In the genomic region with DNA sequence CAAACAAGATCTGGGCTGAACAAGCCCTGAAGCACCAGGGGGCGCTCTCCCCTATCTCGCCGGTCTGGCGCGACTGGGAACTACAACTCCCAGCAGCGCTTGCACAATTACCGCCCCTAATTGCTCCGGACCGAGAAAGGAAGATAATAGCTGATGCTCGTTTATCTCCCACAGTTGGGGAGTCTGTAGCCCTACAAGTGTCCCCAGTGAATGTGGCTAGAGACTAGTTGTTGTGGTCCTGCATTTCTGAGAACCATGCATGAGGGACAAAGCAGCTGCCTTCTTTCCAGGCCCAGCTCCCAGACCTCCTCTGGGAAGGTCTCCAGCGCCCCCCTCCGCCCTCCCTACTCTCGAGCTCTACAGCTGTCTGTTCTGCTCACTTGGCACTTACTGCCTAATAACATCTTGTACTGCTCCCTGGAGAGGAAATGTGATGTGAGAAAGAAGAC, we compare ENCODE assay signal across 1 cellular context.
TF ChIP-seq lines count a peak whose summit lies in the region.

No MANE protein-coding gene starts in this region.

TF ChIP-seq in K562, 482 proteins besides CTCF, POLR2A, EP300 and RAD21 (continued from another document and continues in another):
- no peak for TF ChIP-seq IRF9 (tag; IDR thresholded peaks at IDR 0.05)
- peak in 1 of 2 experiments; percentile 76; a peak in 2 of 4 replicates for TF ChIP-seq RCOR1 (IDR thresholded peaks at IDR 0.05; ENCODE audit: borderline replicate concordance in 1 of 2, low read depth in 2 of 2, low read length in 2 of 2)
- no peak for TF ChIP-seq MCM2 (IDR thresholded peaks at IDR 0.05; ENCODE audit: low read depth)
- no peak for TF ChIP-seq CBX5 (IDR thresholded peaks at IDR 0.05; ENCODE audit: borderline replicate concordance, low read depth)
- no peak for TF ChIP-seq RFX5 (IDR thresholded peaks at IDR 0.05; ENCODE audit: low read depth, low read length)
- no peak for TF ChIP-seq SRSF1 (IDR thresholded peaks at IDR 0.05; ENCODE audit: low read depth, low read length)
- peak; percentile 66; the same call in 1 of the 2 replicates for TF ChIP-seq MTA3 (IDR thresholded peaks at IDR 0.05; ENCODE audit: borderline replicate concordance)
- TF ChIP-seq NR2F6 (CRISPR knock-in tag; IDR thresholded peaks at IDR 0.05), result no peak
- no peak for TF ChIP-seq ELK1 (CRISPR knock-in tag; IDR thresholded peaks at IDR 0.05)
- no peak for TF ChIP-seq POU5F1 (IDR thresholded peaks at IDR 0.05; ENCODE audit: borderline replicate concordance, low read depth, low read length, partially characterized antibody)
- TF ChIP-seq ZNF253 (CRISPR knock-in tag; conservative IDR thresholded peaks at IDR 0.05), result no peak
- no peak for TF ChIP-seq RUNX1 (IDR thresholded peaks at IDR 0.05; ENCODE audit: low read depth)
- TF ChIP-seq SREBF2 (CRISPR knock-in tag; IDR thresholded peaks at IDR 0.05), result no peak
- TF ChIP-seq MTA2 (IDR thresholded peaks at IDR 0.05; ENCODE audit: low read depth), result no peak
- peak; percentile 81 for TF ChIP-seq GABPB1 (CRISPR knock-in tag; IDR thresholded peaks at IDR 0.05)
- TF ChIP-seq, protein P1, sequence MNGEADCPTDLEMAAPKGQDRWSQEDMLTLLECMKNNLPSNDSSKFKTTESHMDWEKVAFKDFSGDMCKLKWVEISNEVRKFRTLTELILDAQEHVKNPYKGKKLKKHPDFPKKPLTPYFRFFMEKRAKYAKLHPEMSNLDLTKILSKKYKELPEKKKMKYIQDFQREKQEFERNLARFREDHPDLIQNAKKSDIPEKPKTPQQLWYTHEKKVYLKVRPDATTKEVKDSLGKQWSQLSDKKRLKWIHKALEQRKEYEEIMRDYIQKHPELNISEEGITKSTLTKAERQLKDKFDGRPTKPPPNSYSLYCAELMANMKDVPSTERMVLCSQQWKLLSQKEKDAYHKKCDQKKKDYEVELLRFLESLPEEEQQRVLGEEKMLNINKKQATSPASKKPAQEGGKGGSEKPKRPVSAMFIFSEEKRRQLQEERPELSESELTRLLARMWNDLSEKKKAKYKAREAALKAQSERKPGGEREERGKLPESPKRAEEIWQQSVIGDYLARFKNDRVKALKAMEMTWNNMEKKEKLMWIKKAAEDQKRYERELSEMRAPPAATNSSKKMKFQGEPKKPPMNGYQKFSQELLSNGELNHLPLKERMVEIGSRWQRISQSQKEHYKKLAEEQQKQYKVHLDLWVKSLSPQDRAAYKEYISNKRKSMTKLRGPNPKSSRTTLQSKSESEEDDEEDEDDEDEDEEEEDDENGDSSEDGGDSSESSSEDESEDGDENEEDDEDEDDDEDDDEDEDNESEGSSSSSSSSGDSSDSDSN (IDR thresholded peaks at IDR 0.05; ENCODE audit: borderline replicate concordance in 1 of 2, low read depth in 2 of 2, low read length in 2 of 2), result no peak
- TF ChIP-seq HMG20A (CRISPR knock-in tag; conservative IDR thresholded peaks at IDR 0.05), result no peak
- TF ChIP-seq SLC30A9 (CRISPR knock-in tag; IDR thresholded peaks at IDR 0.05), result no peak
- TF ChIP-seq ZBTB7A (IDR thresholded peaks at IDR 0.05; ENCODE audit: borderline replicate concordance, control insufficient read depth, low read depth, low read length), result peak; percentile 98
- TF ChIP-seq SRSF9 (IDR thresholded peaks at IDR 0.05; ENCODE audit: borderline replicate concordance, low read depth, low read length), result no peak
- no peak for TF ChIP-seq FOXA3 (CRISPR knock-in tag; conservative IDR thresholded peaks at IDR 0.05 in 1 of 2, IDR thresholded peaks at IDR 0.05 in 1 of 2)
- TF ChIP-seq SIN3B (IDR thresholded peaks at IDR 0.05; ENCODE audit: low read depth), result peak; percentile 57; the same call in 1 of the 2 replicates
- no peak for TF ChIP-seq NCOA6 (IDR thresholded peaks at IDR 0.05)
- TF ChIP-seq DEAF1 (CRISPR knock-in tag; IDR thresholded peaks at IDR 0.05), result peak; percentile 78
- no peak for TF ChIP-seq BCL6 (CRISPR knock-in tag; IDR thresholded peaks at IDR 0.05)
- no peak for TF ChIP-seq MEF2D (tag; conservative IDR thresholded peaks at IDR 0.05; ENCODE audit: low read depth)
- no peak for TF ChIP-seq NFATC3 (IDR thresholded peaks at IDR 0.05)
- no peak for TF ChIP-seq BRF2 (IDR thresholded peaks at IDR 0.05; ENCODE audit: borderline replicate concordance, insufficient read depth, insufficient read length)
- TF ChIP-seq HNRNPUL1 (IDR thresholded peaks at IDR 0.05; ENCODE audit: low read length), result no peak
- TF ChIP-seq THRA (IDR thresholded peaks at IDR 0.05), result no peak
- TF ChIP-seq, protein P2, sequence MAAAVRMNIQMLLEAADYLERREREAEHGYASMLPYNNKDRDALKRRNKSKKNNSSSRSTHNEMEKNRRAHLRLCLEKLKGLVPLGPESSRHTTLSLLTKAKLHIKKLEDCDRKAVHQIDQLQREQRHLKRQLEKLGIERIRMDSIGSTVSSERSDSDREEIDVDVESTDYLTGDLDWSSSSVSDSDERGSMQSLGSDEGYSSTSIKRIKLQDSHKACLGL (CRISPR knock-in tag; IDR thresholded peaks at IDR 0.05; ENCODE audit: borderline replicate concordance, poor library complexity, severe bottlenecking), result no peak
- TF ChIP-seq, protein P3, sequence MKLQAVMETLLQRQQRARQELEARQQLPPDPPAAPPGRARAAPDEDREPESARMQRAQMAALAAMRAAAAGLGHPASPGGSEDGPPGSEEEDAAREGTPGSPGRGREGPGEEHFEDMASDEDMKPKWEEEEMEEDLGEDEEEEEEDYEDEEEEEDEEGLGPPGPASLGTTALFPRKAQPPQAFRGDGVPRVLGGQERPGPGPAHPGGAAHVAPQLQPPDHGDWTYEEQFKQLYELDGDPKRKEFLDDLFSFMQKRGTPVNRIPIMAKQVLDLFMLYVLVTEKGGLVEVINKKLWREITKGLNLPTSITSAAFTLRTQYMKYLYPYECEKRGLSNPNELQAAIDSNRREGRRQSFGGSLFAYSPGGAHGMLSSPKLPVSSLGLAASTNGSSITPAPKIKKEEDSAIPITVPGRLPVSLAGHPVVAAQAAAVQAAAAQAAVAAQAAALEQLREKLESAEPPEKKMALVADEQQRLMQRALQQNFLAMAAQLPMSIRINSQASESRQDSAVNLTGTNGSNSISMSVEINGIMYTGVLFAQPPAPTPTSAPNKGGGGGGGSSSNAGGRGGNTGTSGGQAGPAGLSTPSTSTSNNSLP (IDR thresholded peaks at IDR 0.05; ENCODE audit: borderline replicate concordance, low read depth, low read length), result no peak
- no peak for TF ChIP-seq TAF1 (IDR thresholded peaks at IDR 0.05; ENCODE audit: control insufficient read depth, extremely low read depth, insufficient read depth, low read length, severe bottlenecking)
- no peak for TF ChIP-seq POLR3A (IDR thresholded peaks at IDR 0.05; ENCODE audit: borderline replicate concordance, extremely low read depth, insufficient read depth, insufficient read length)
- TF ChIP-seq NRF1 (conservative IDR thresholded peaks at IDR 0.05 in 1 of 2, IDR thresholded peaks at IDR 0.05 in 1 of 2), result 0 out of 4 replicates have a peak, but pooled peaks of 1 of the 2 experiments have one; percentile 32
- peak; percentile 65; the same call in 1 of the 2 replicates for TF ChIP-seq CC2D1A (IDR thresholded peaks at IDR 0.05)
- TF ChIP-seq, protein P4, sequence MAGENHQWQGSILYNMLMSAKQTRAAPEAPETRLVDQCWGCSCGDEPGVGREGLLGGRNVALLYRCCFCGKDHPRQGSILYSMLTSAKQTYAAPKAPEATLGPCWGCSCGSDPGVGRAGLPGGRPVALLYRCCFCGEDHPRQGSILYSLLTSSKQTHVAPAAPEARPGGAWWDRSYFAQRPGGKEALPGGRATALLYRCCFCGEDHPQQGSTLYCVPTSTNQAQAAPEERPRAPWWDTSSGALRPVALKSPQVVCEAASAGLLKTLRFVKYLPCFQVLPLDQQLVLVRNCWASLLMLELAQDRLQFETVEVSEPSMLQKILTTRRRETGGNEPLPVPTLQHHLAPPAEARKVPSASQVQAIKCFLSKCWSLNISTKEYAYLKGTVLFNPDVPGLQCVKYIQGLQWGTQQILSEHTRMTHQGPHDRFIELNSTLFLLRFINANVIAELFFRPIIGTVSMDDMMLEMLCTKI (IDR thresholded peaks at IDR 0.05; ENCODE audit: partially characterized antibody), result no peak
- no peak for TF ChIP-seq EHMT2 (IDR thresholded peaks at IDR 0.05)
- no peak for TF ChIP-seq FOS (IDR thresholded peaks at IDR 0.05; ENCODE audit: extremely low read depth, insufficient read length)
- TF ChIP-seq TSC22D4 (tag; IDR thresholded peaks at IDR 0.05), result no peak
- TF ChIP-seq, protein P5, sequence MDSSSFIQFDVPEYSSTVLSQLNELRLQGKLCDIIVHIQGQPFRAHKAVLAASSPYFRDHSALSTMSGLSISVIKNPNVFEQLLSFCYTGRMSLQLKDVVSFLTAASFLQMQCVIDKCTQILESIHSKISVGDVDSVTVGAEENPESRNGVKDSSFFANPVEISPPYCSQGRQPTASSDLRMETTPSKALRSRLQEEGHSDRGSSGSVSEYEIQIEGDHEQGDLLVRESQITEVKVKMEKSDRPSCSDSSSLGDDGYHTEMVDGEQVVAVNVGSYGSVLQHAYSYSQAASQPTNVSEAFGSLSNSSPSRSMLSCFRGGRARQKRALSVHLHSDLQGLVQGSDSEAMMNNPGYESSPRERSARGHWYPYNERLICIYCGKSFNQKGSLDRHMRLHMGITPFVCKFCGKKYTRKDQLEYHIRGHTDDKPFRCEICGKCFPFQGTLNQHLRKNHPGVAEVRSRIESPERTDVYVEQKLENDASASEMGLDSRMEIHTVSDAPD (CRISPR knock-in tag; IDR thresholded peaks at IDR 0.05), result no peak
- TF ChIP-seq SRSF3 (IDR thresholded peaks at IDR 0.05; ENCODE audit: insufficient read depth, low read length), result no peak
- no peak for TF ChIP-seq ZNF134 (CRISPR knock-in tag; conservative IDR thresholded peaks at IDR 0.05)
- no peak for TF ChIP-seq CHD4 (IDR thresholded peaks at IDR 0.05; ENCODE audit: insufficient read depth, insufficient replicate concordance, low read depth, low read length, poor library complexity, severe bottlenecking)
- TF ChIP-seq ETS1 (conservative IDR thresholded peaks at IDR 0.05; ENCODE audit: control insufficient read depth, low read depth, low read length), result peak; percentile 96
- TF ChIP-seq ELF4 (CRISPR knock-in tag; IDR thresholded peaks at IDR 0.05), result no peak
- peak; percentile 80; the same call in 1 of the 2 replicates for TF ChIP-seq CTBP1 (IDR thresholded peaks at IDR 0.05; ENCODE audit: borderline replicate concordance)
- no peak for TF ChIP-seq PREB (CRISPR knock-in tag; IDR thresholded peaks at IDR 0.05)
